In the genomic region with DNA sequence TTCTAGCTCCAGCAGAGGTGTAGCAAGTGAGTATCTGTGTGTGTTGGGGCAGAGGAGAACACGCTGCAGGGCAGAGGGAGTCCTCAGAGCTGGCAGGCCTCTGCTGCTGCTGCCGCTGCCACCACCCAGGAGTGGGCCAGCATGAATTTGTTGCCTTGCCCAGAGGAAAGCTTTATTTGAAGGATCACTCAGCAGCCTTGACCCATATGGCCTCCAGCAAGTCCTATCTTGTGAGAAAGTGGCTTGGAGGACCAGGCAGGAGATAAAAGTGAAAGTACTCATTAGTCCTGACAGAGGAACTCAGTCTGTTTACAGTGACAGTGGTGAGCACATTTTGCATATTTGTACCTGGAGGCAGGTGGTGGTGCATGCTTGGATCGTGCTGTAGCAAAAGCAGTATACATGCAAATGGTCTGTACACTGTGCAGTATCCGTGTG, we compare ENCODE assay signal across 8 cellular contexts. TPM values are rescaled to one million over a fixed set of nuclear protein-coding genes. Genes with fewer than 3 reads are reported as not detected.
DNase-seq lines count a peak whose midpoint lies in the region; ATAC-seq and TF ChIP-seq lines count a peak whose summit lies in the region.

No MANE protein-coding gene starts in this region.

- BruUV-seq in OCI-LY7 (replicated peaks; lab: Mats Ljungman, UMichigan) = no TSS peak

- 89 to 95% (median 91%) methylated on average over 3 to 4 of the region's 4 CpGs for WGBS in heart left ventricle, 4 donors

- H4K20me1 ChIP-seq in OCI-LY7 (ENCODE audit: insufficient read depth, low read length) = no peaks in the 10 kb centered on the region
- H4K20me1 ChIP-seq in neural progenitor cell (ENCODE audit: low read depth) = peaks cover 12% of the 10 kb centered on the region

- peak overlapping the region; percentile 77 for H3K27ac ChIP-seq in OCI-LY7 (ENCODE audit: low read depth, low read length, poor library complexity, severe bottlenecking)
- H3K27ac ChIP-seq in neural progenitor cell = no peak overlapping the region
- peak overlapping the region in 1 of 12 donors; percentile 82 for H3K27ac ChIP-seq in heart left ventricle

- H3K9ac ChIP-seq in neural progenitor cell = no peak overlapping the region

- ATAC-seq in HG02642 (IDR thresholded peaks at IDR 0.05; ENCODE audit: poor library complexity, unreplicated experiment) (peak; percentile 49), heart left ventricle (no peak)

- H3K4me1 ChIP-seq in OCI-LY7 (ENCODE audit: insufficient read depth, low read length, poor library complexity, severe bottlenecking) (peaks cover 80% of the 10 kb centered on the region), neural progenitor cell (peaks cover 30% of the 10 kb centered on the region), heart left ventricle (peaks cover 0 to 70% (median 15%) of the 10 kb centered on the region in 12 donors)

- H2AFZ ChIP-seq in OCI-LY7 (ENCODE audit: low read length) (no peak overlapping the region; the same call in 1 of the 2 replicates), neural progenitor cell (replicated peaks) (no peak overlapping the region)

- H3K4me1 Mint-ChIP-seq in neural progenitor cell (peaks cover 48% of the 10 kb centered on the region), glutamatergic neuron (ENCODE audit: low read depth, unreplicated experiment) (peaks cover 9% of the 10 kb centered on the region)

- H3K27ac Mint-ChIP-seq in neural progenitor cell = no peak overlapping the region
- no peak overlapping the region for H3K27ac Mint-ChIP-seq in glutamatergic neuron (ENCODE audit: unreplicated experiment)

- H3F3A ChIP-seq in neural progenitor cell (ENCODE audit: low read depth) = peaks cover 21% of the 10 kb centered on the region

- H3K9me3 ChIP-seq in OCI-LY7 (ENCODE audit: low read length) = no peaks in the 10 kb centered on the region
- H3K9me3 ChIP-seq in neural progenitor cell (ENCODE audit: low read depth) = no peaks in the 10 kb centered on the region
- H3K9me3 ChIP-seq in heart left ventricle = no peaks in the 10 kb centered on the region

- TF ChIP-seq POLR2A in heart left ventricle (IDR thresholded peaks at IDR 0.05) = no peak

- intact Hi-C loops in OCI-LY7 (cut with micrococcal nuclease; ENCODE audit: unreplicated experiment) (loop anchor here (5.0 to 10.0 kb wide), 3 partner anchors 248 to 955 kb away; partner anchors contain the start of genes NEK2, PPP2R5A and SLC30A1), heart left ventricle (cut with DNase I) (loop anchor here (5.0 to 10.0 kb wide), 7 partner anchors 48 to 325 kb away; no protein-coding TSS in a partner anchor)

- no peaks in the 10 kb centered on the region for H3K9me2 ChIP-seq in OCI-LY7 (ENCODE audit: insufficient read depth, low read length)

- CTCF ChIA-PET in OCI-LY7 (lab: Charles Lee; ENCODE audit: unreplicated experiment) = interaction anchor here (0.7 to 4.3 kb wide), 4 partner anchors 7 to 997 kb away, joined by 3 to 38 read pairs (median 4); no protein-coding TSS in a partner anchor

- H3K79me2 ChIP-seq in OCI-LY7 (ENCODE audit: insufficient read depth, low read depth, low read length) = peaks cover 74% of the 10 kb centered on the region
- peaks cover 50% of the 10 kb centered on the region for H3K79me2 ChIP-seq in neural progenitor cell (ENCODE audit: low read depth)

- H3K4me2 ChIP-seq in OCI-LY7 (ENCODE audit: low read length) (peak overlapping the region; percentile 96), neural progenitor cell (no peak overlapping the region)

- H3K27me3 ChIP-seq in neural progenitor cell (peaks cover 25% of the 10 kb centered on the region), heart left ventricle (no peaks in the 10 kb centered on the region)

- peaks cover 12% of the 10 kb centered on the region for H3K27me3 Mint-ChIP-seq in neural progenitor cell (ENCODE audit: insufficient read depth, low read depth)
- H3K27me3 Mint-ChIP-seq in glutamatergic neuron (ENCODE audit: unreplicated experiment) = peaks cover 2% of the 10 kb centered on the region

- H3K9me3 Mint-ChIP-seq in neural progenitor cell = no peaks in the 10 kb centered on the region
- peaks cover 8% of the 10 kb centered on the region for H3K9me3 Mint-ChIP-seq in glutamatergic neuron (ENCODE audit: unreplicated experiment)

- TF ChIP-seq CTCF in OCI-LY7 (conservative IDR thresholded peaks at IDR 0.05; ENCODE audit: low read length) (no peak), neural progenitor cell (IDR thresholded peaks at IDR 0.05) (no peak), glutamatergic neuron (IDR thresholded peaks at IDR 0.05; ENCODE audit: partially characterized antibody, unreplicated experiment) (no peak), heart left ventricle (IDR thresholded peaks at IDR 0.05) (no peak)

- no peaks in the 10 kb centered on the region for H3K36me3 Mint-ChIP-seq in neural progenitor cell
- no peaks in the 10 kb centered on the region for H3K36me3 Mint-ChIP-seq in glutamatergic neuron (ENCODE audit: unreplicated experiment)

- H3K36me3 ChIP-seq in OCI-LY7 (ENCODE audit: insufficient read depth, low read length) (no peaks in the 10 kb centered on the region), neural progenitor cell (no peaks in the 10 kb centered on the region), heart left ventricle (no peaks in the 10 kb centered on the region)

- DNase-seq in NCI-H345 (lab: John Stamatoyannopoulos, UW) = peak; percentile 22
- DNase-seq in NCI-H345 treated with DMSO at 0.1 percent for 48 hours (lab: John Stamatoyannopoulos, UW; ENCODE audit: unreplicated experiment) = no peak
- peak; percentile 83 for DNase-seq in OCI-LY7 (ENCODE audit: low spot score)
- no peak for DNase-seq in neural progenitor cell (ENCODE audit: low spot score)
- no peak for DNase-seq in glutamatergic neuron
- no peak for DNase-seq in SIG-M5 (lab: John Stamatoyannopoulos, UW)
- no peak for DNase-seq in heart left ventricle

- H3K4me3 Mint-ChIP-seq in neural progenitor cell (peak overlapping the region; percentile 27), glutamatergic neuron (ENCODE audit: unreplicated experiment) (no peak overlapping the region)

- POLR2A ChIA-PET in OCI-LY7 (lab: Charles Lee) = interaction anchor here (0.6 to 3.6 kb wide), 14 partner anchors 8 to 1259 kb away, joined by 3 to 39 read pairs (median 8); no protein-coding TSS in a partner anchor

- H3K4me3 ChIP-seq in OCI-LY7 (ENCODE audit: low read depth, low read length, poor library complexity, severe bottlenecking) = peak overlapping the region; percentile 89
- no peak overlapping the region for H3K4me3 ChIP-seq in neural progenitor cell
- H3K4me3 ChIP-seq in heart left ventricle = peak overlapping the region in 1 of 12 donors; percentile 12

RNA-seq across cellular contexts. Expression of gene TRAF5, which starts 3.1 kb away (rescaled TPM):
- total RNA-seq in OCI-LY7 (2014; rRNA removed; shearing (Covaris generic)) = 23.0 and 24.2 TPM in 2 replicates
- total RNA-seq in OCI-LY7 (2022) = 54.4 and 61.1 TPM in 2 replicates
- total RNA-seq in neural progenitor cell (ENCODE audit: low replicate concordance) = 28.3 and 36.0 TPM in 2 replicates
- total RNA-seq in glutamatergic neuron (ENCODE audit: unreplicated experiment) = 9.7 TPM
- 1 to 10 TPM; 1.6 to 8.8 (median 2.5) TPM for total RNA-seq in heart left ventricle
- 1 to 10 TPM; 1.3 to 2.1 TPM for polyA plus RNA-seq in heart left ventricle

Comparison
In these comparisons a context has a peak if more than half of its experiments do, and no peak if none do; other contexts are left out.
1. DNase-seq: peak in NCI-H345 (single experiment) and OCI-LY7 (single experiment); none in NCI-H345 treated with DMSO at 0.1 percent for 48 hours (single experiment), neural progenitor cell (single experiment), glutamatergic neuron (single experiment), SIG-M5 (single experiment) and heart left ventricle (0 of 5).